Comparison of ENCODE assay signal across 8 cellular contexts in the genomic region with DNA sequence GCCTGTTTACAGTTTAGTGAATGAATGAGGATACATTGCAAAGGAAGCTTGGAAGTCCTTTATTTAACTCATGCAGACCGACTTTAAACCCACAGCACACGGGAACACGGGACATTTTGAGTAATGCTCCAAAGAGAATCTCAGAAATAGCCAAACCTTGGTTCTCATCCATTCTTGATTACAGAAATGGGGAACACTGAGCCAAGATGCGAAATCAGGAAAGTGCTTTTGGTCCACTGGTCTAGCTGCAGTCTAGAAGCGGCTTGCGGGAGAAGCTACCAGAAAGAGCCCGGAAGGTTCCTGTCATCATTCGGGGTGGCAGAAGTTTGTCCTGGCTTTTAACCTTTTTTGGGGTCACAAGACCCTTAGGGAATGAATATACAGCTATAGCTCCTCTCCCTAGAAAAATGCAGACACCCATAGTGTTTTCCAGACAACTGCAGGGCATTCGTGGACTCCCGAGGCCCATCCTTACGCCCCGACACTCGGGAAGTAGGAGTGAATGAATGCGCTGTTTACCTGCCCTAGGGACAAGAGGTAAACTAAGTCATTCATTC. TPM values are rescaled to one million over a fixed set of nuclear protein-coding genes. Genes with fewer than 3 reads are reported as not detected.
DNase-seq lines count a peak whose midpoint lies in the region; ATAC-seq and TF ChIP-seq lines count a peak whose summit lies in the region.

No MANE protein-coding gene starts in this region.

- no peaks in the 10 kb centered on the region for H3K9me3 ChIP-seq in iPS-20b (ENCODE audit: insufficient read depth, low read depth, low read length)
- H3K9me3 ChIP-seq in stomach, result no peaks in the 10 kb centered on the region

- peaks cover 47% of the 10 kb centered on the region for H3K4me1 Mint-ChIP-seq in activated CD8-positive, alpha-beta T cell treated with anti-CD3 and anti-CD28 coated beads, Interleukin-2, amount 10 ng/mL, durations not matched to agents 7 days and 5 days (ENCODE audit: low read depth)

- H3K4me1 ChIP-seq in iPS-20b (ENCODE audit: insufficient read depth, low read length) (0 out of 2 replicates have a peak, but pooled peaks cover 4% of the 10 kb centered on the region), stomach (peaks cover 16 to 55% (median 44%) of the 10 kb centered on the region in 4 donors)

- TF ChIP-seq POLR2A in stomach (IDR thresholded peaks at IDR 0.05), result no peak

- POLR2A ChIA-PET in activated CD8-positive, alpha-beta T cell treated with anti-CD3 and anti-CD28 coated beads, Interleukin-2, amount 10 ng/mL, durations not matched to agents 7 days and 5 days (lab: Charles Lee), result interaction anchor here (0.6 to 1.7 kb wide), 6 partner anchors 8 to 90 kb away, joined by 3 to 7 read pairs (median 4); no protein-coding TSS in a partner anchor

- no peak for TF ChIP-seq EP300 in stomach (IDR thresholded peaks at IDR 0.05)

- H3K4me3 Mint-ChIP-seq in activated CD8-positive, alpha-beta T cell treated with anti-CD3 and anti-CD28 coated beads, Interleukin-2, amount 10 ng/mL, durations not matched to agents 7 days and 5 days, result peak overlapping the region; percentile 52

- DNase-seq in NCI-H526 treated with DMSO at 0.1 percent for 48 hours (lab: John Stamatoyannopoulos, UW) (peak; percentile 36), NCI-H526 (lab: John Stamatoyannopoulos, UW) (no peak), stomach (no peak), GDM1 (lab: John Stamatoyannopoulos, UW) (no peak)
- no peak for DNase-seq in activated CD8-positive, alpha-beta T cell treated with anti-CD3 and anti-CD28 coated beads, Interleukin-2, amount 10 ng/mL, durations not matched to agents 7 days and 5 days
- DNase-seq in stimulated activated CD4-positive, alpha-beta T cell treated with anti-CD3 and anti-CD28 coated beads, Interleukin-15, amount 100 ng/mL, for 24 hours, result no peak
- DNase-seq in stimulated activated CD4-positive, alpha-beta T cell treated with anti-CD3 and anti-CD28 coated beads, Interleukin-2, amount 100 ng/mL, for 24 hours, result no peak

- H3K36me3 ChIP-seq in iPS-20b (ENCODE audit: insufficient read depth, low read depth, low read length) (no peaks in the 10 kb centered on the region), stomach (no peaks in the 10 kb centered on the region)

- ATAC-seq in activated CD8-positive, alpha-beta T cell treated with anti-CD3 and anti-CD28 coated beads, Interleukin-2, amount 10 ng/mL, durations not matched to agents 7 days and 5 days, result no peak

- H3K9ac ChIP-seq in iPS-20b (ENCODE audit: low read depth, low read length), result peak overlapping the region; percentile 71

- peaks cover 11% of the 10 kb centered on the region for H3K27me3 Mint-ChIP-seq in activated CD8-positive, alpha-beta T cell treated with anti-CD3 and anti-CD28 coated beads, Interleukin-2, amount 10 ng/mL, durations not matched to agents 7 days and 5 days (ENCODE audit: low read depth)

- intact Hi-C loops in stomach (cut with DNase I; ENCODE audit: low total_unique reads), result no loop called here

- H3K9me3 Mint-ChIP-seq in activated CD8-positive, alpha-beta T cell treated with anti-CD3 and anti-CD28 coated beads, Interleukin-2, amount 10 ng/mL, durations not matched to agents 7 days and 5 days (ENCODE audit: insufficient read depth), result no peaks in the 10 kb centered on the region

- 42 to 49% (median 47%) methylated on average over 13 to 14 of the region's 14 CpGs for WGBS in stomach, 5 donors

- H3K27ac ChIP-seq in iPS-20b (ENCODE audit: low read length), result no peak overlapping the region
- peak overlapping the region; percentile 96 to 99 (median 97) for H3K27ac ChIP-seq in stomach

- H3K27me3 ChIP-seq in iPS-20b (ENCODE audit: insufficient read depth, low read length), result peaks cover 6% of the 10 kb centered on the region; the same call in 1 of the 2 replicates
- no peaks in the 10 kb centered on the region for H3K27me3 ChIP-seq in stomach

- H3K27ac Mint-ChIP-seq in activated CD8-positive, alpha-beta T cell treated with anti-CD3 and anti-CD28 coated beads, Interleukin-2, amount 10 ng/mL, durations not matched to agents 7 days and 5 days, result peak overlapping the region; percentile 67

- CTCF ChIA-PET in activated CD8-positive, alpha-beta T cell treated with anti-CD3 and anti-CD28 coated beads, Interleukin-2, amount 10 ng/mL, durations not matched to agents 7 days and 5 days (lab: Charles Lee), result interaction anchor here (0.7 to 0.8 kb wide), 2 partner anchors 8 to 41 kb away, joined by 3 read pairs; no protein-coding TSS in a partner anchor

- peaks cover 15% of the 10 kb centered on the region for H3K36me3 Mint-ChIP-seq in activated CD8-positive, alpha-beta T cell treated with anti-CD3 and anti-CD28 coated beads, Interleukin-2, amount 10 ng/mL, durations not matched to agents 7 days and 5 days (ENCODE audit: low read depth)

- H3K4me3 ChIP-seq in iPS-20b (ENCODE audit: low read length) (peak overlapping the region; percentile 76), stomach (peak overlapping the region; percentile 75 to 98 (median 92))

- TF ChIP-seq CTCF in stomach (IDR thresholded peaks at IDR 0.05), result no peak

RNA-seq across cellular contexts. Expression of a gene that starts 0.5 kb away (rescaled TPM):
- 10 to 100 TPM; 15.0 to 15.2 TPM for total RNA-seq in activated CD8-positive, alpha-beta T cell treated with anti-CD3 and anti-CD28 coated beads, Interleukin-2, amount 10 ng/mL, durations not matched to agents 7 days and 5 days
- 10 to 100 TPM in 3 of 5 donors, 1 to 10 TPM in 2; 2.9 to 62.2 (median 25.4) TPM for total RNA-seq in stomach
- polyA plus RNA-seq in stomach, result 10 to 100 TPM in 2 of 3 donors, 1 to 10 TPM in 1; 7.8 to 16.7 (median 13.3) TPM
